ENCODE assay signal across 24 cellular contexts in the genomic region with DNA sequence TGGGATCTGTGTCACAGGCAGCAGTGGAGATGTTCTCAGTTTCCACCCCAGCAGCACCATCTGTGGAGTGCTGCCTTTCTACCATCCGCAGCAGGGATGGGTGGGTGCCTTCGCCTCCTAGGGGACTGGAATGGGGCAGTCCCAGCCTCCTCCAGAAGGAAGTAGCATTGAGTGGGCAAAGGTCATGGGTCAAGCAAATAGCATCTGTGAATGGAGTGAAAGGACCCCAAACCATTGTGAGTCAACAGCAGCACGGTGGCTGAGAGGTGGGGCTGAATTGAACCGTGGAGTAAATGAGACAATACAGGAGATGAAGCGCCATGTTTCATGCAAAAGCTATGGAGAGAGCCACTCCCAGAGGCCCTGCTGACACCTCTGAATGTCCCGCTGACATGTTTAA. TPM values are rescaled to one million over a fixed set of nuclear protein-coding genes. Genes with fewer than 3 reads are reported as not detected.
DNase-seq lines count a peak whose midpoint lies in the region; ATAC-seq and TF ChIP-seq lines count a peak whose summit lies in the region.
"Had no signal": no experiment of that assay in that cellular context is flagged by ENCODE, and none has a peak within 500 bp of the region (broad histone marks: within the 10 kb centered on the region; RNA-seq: fewer than 3 reads in every experiment).

No MANE protein-coding gene starts in this region.

- no peaks in the 10 kb centered on the region for H4K20me1 ChIP-seq in IMR-90 (ENCODE audit: insufficient read depth, low read length)

- peaks cover 68% of the 10 kb centered on the region for H3K4me1 Mint-ChIP-seq in activated CD8-positive, alpha-beta T cell treated with anti-CD3 and anti-CD28 coated beads for 36 hours (ENCODE audit: low read depth)
- peaks cover 50% of the 10 kb centered on the region for H3K4me1 Mint-ChIP-seq in activated CD8-positive, alpha-beta T cell treated with anti-CD3 and anti-CD28 coated beads, Interleukin-2, amount 10 ng/mL, durations not matched to agents 7 days and 5 days (ENCODE audit: low read depth)
- peaks cover 45% of the 10 kb centered on the region for H3K4me1 Mint-ChIP-seq in dendritic cell treated with granulocyte-macrophage colony-stimulating factor and Interleukin-4, amounts not matched to agents 40 ng/mL and 50 ng/mL, for 4 days (ENCODE audit: low read depth)
- H3K4me1 Mint-ChIP-seq: central memory CD8-positive, alpha-beta T cell had no signal

- H3K56ac ChIP-seq in IMR-90 (ENCODE audit: extremely low read depth, insufficient read depth, low read length), result no peak overlapping the region

- H2BK5ac ChIP-seq in IMR-90 (ENCODE audit: low read depth, low read length, poor library complexity, severe bottlenecking), result no peak overlapping the region

- peaks cover 2% of the 10 kb centered on the region for H3K27me3 Mint-ChIP-seq in activated CD8-positive, alpha-beta T cell treated with anti-CD3 and anti-CD28 coated beads for 36 hours
- H3K27me3 Mint-ChIP-seq in activated CD8-positive, alpha-beta T cell treated with anti-CD3 and anti-CD28 coated beads, Interleukin-2, amount 10 ng/mL, durations not matched to agents 7 days and 5 days (ENCODE audit: low read depth), result no peaks in the 10 kb centered on the region
- H3K27me3 Mint-ChIP-seq in dendritic cell treated with granulocyte-macrophage colony-stimulating factor and Interleukin-4, amounts not matched to agents 40 ng/mL and 50 ng/mL, for 4 days, result peaks cover 17% of the 10 kb centered on the region
- H3K27me3 Mint-ChIP-seq: CD4-positive, alpha-beta T cell had no signal

- in situ Hi-C loops in IMR-90 (cut with MboI; ENCODE audit: low sequenced_read_pairs), result no loop called here

- H3K18ac ChIP-seq in IMR-90 (ENCODE audit: low read depth, low read length), result no peak overlapping the region

- POLR2A ChIA-PET in activated CD8-positive, alpha-beta T cell treated with anti-CD3 and anti-CD28 coated beads for 36 hours (lab: Charles Lee), result interaction anchor here (0.7 to 1.7 kb wide), 5 partner anchors 9 to 92 kb away, joined by 3 to 4 read pairs (median 4); a partner anchor contains a TSS
- POLR2A ChIA-PET in activated CD8-positive, alpha-beta T cell treated with anti-CD3 and anti-CD28 coated beads, Interleukin-2, amount 10 ng/mL, durations not matched to agents 7 days and 5 days (lab: Charles Lee), result interaction anchor here (1.0 kb wide), 1 partner anchor 9 kb away, joined by 3 read pairs; no protein-coding TSS in a partner anchor
- POLR2A ChIA-PET in IMR-90 (lab: Charles Lee; ENCODE audit: unreplicated experiment), result no interaction called here

- H3K36me3 ChIP-seq in IMR-90 (ENCODE audit: control insufficient read depth, insufficient read depth, low read length), result no peaks in the 10 kb centered on the region
- H3K36me3 ChIP-seq: gastrocnemius medialis, tibial artery had no signal

- no peak overlapping the region for H2AK5ac ChIP-seq in IMR-90 (ENCODE audit: low read depth, low read length)

- no peak overlapping the region for H4K5ac ChIP-seq in IMR-90 (ENCODE audit: low read depth, low read length)

- CTCF ChIA-PET in activated CD8-positive, alpha-beta T cell treated with anti-CD3 and anti-CD28 coated beads for 36 hours (lab: Charles Lee), result interaction anchor here (1.4 to 20.9 kb wide), 3 partner anchors 12 to 91 kb away, joined by 5 to 437 read pairs (median 40); no protein-coding TSS in a partner anchor
- CTCF ChIA-PET in activated CD8-positive, alpha-beta T cell treated with anti-CD3 and anti-CD28 coated beads, Interleukin-2, amount 10 ng/mL, durations not matched to agents 7 days and 5 days (lab: Charles Lee), result interaction anchor here (0.7 to 2.4 kb wide), 3 partner anchors 9 to 72 kb away, joined by 3 to 12 read pairs (median 4); a partner anchor contains a TSS
- CTCF ChIA-PET in IMR-90 (lab: Yijun Ruan, JAX), result no interaction called here

- no peak overlapping the region for H2BK120ac ChIP-seq in IMR-90 (ENCODE audit: low read depth, low read length)

- H3K4me2 ChIP-seq in IMR-90 (ENCODE audit: low read depth, low read length), result no peak overlapping the region
- H3K4me2 ChIP-seq: hepatocyte had no signal

- peak overlapping the region; percentile 70 for H3K27ac Mint-ChIP-seq in activated CD8-positive, alpha-beta T cell treated with anti-CD3 and anti-CD28 coated beads for 36 hours
- no peak overlapping the region for H3K27ac Mint-ChIP-seq in activated CD8-positive, alpha-beta T cell treated with anti-CD3 and anti-CD28 coated beads, Interleukin-2, amount 10 ng/mL, durations not matched to agents 7 days and 5 days
- peak overlapping the region; percentile 95 for H3K27ac Mint-ChIP-seq in dendritic cell treated with granulocyte-macrophage colony-stimulating factor and Interleukin-4, amounts not matched to agents 40 ng/mL and 50 ng/mL, for 4 days
- H3K27ac Mint-ChIP-seq: CD4-positive, alpha-beta T cell had no signal

- H3K14ac ChIP-seq in IMR-90 (replicated peaks; ENCODE audit: low read depth, low read length), result no peak overlapping the region

- ATAC-seq in activated CD8-positive, alpha-beta T cell treated with anti-CD3 and anti-CD28 coated beads for 36 hours, result no peak
- no peak for ATAC-seq in activated CD8-positive, alpha-beta T cell treated with anti-CD3 and anti-CD28 coated beads, Interleukin-2, amount 10 ng/mL, durations not matched to agents 7 days and 5 days
- ATAC-seq in IMR-90 (ENCODE audit: low read depth) (no peak), left ventricle myocardium superior (no peak)
- ATAC-seq: gastrocnemius medialis, left cardiac atrium, sciatic nerve had no signal

- dilution Hi-C loops in IMR-90 (cut with HindIII; ENCODE audit: low sequenced_read_pairs, unreplicated experiment), result no loop called here

- intact Hi-C loops in activated CD8-positive, alpha-beta T cell treated with anti-CD3 and anti-CD28 coated beads for 36 hours (cut with micrococcal nuclease), result no loop called here
- intact Hi-C loops in IMR-90 (cut with micrococcal nuclease) (no loop called here), posterior vena cava (cut with DNase I) (no loop called here), left ventricle myocardium superior (cut with micrococcal nuclease) (no loop called here)
- intact Hi-C loops in dendritic cell treated with granulocyte-macrophage colony-stimulating factor and Interleukin-4, amounts not matched to agents 40 ng/mL and 50 ng/mL, for 4 days (cut with micrococcal nuclease), result no loop called here

- no peak overlapping the region for H3K4ac ChIP-seq in IMR-90 (ENCODE audit: low read depth, low read length)

- no peaks in the 10 kb centered on the region for H3K4me1 ChIP-seq in IMR-90 (ENCODE audit: control insufficient read depth, insufficient read depth, low read length)
- H3K4me1 ChIP-seq: gastrocnemius medialis, tibial artery had no signal

- H4K8ac ChIP-seq in IMR-90 (ENCODE audit: low read depth in 2 of 2, low read length in 2 of 2), result no peak overlapping the region

- no peak overlapping the region for H2BK20ac ChIP-seq in IMR-90 (ENCODE audit: low read depth, low read length)

- peak overlapping the region; percentile 14 for H2AFZ ChIP-seq in IMR-90 (replicated peaks; ENCODE audit: low read length, poor library complexity)
- H2AFZ ChIP-seq: hepatocyte had no signal

- TF ChIP-seq CTCF in activated CD8-positive, alpha-beta T cell treated with anti-CD3 and anti-CD28 coated beads for 36 hours (IDR thresholded peaks at IDR 0.05), result no peak
- no peak for TF ChIP-seq CTCF in IMR-90 (conservative IDR thresholded peaks at IDR 0.05; ENCODE audit: low read depth, low read length)

- H3K79me1 ChIP-seq in IMR-90 (ENCODE audit: low read depth in 1 of 2, low read length in 2 of 2), result no peaks in the 10 kb centered on the region

- no peak overlapping the region for H3K4me3 Mint-ChIP-seq in activated CD8-positive, alpha-beta T cell treated with anti-CD3 and anti-CD28 coated beads for 36 hours
- H3K4me3 Mint-ChIP-seq in activated CD8-positive, alpha-beta T cell treated with anti-CD3 and anti-CD28 coated beads, Interleukin-2, amount 10 ng/mL, durations not matched to agents 7 days and 5 days, result no peak overlapping the region
- H3K4me3 Mint-ChIP-seq in dendritic cell treated with granulocyte-macrophage colony-stimulating factor and Interleukin-4, amounts not matched to agents 40 ng/mL and 50 ng/mL, for 4 days, result no peak overlapping the region
- H3K4me3 Mint-ChIP-seq: CD4-positive, alpha-beta T cell; central memory CD8-positive, alpha-beta T cell; neural crest cell had no signal

- peaks cover 12% of the 10 kb centered on the region for H3K36me3 Mint-ChIP-seq in activated CD8-positive, alpha-beta T cell treated with anti-CD3 and anti-CD28 coated beads for 36 hours (ENCODE audit: low read depth)
- peaks cover 12% of the 10 kb centered on the region for H3K36me3 Mint-ChIP-seq in activated CD8-positive, alpha-beta T cell treated with anti-CD3 and anti-CD28 coated beads, Interleukin-2, amount 10 ng/mL, durations not matched to agents 7 days and 5 days (ENCODE audit: low read depth)
- peaks cover 3% of the 10 kb centered on the region for H3K36me3 Mint-ChIP-seq in dendritic cell treated with granulocyte-macrophage colony-stimulating factor and Interleukin-4, amounts not matched to agents 40 ng/mL and 50 ng/mL, for 4 days (ENCODE audit: low read depth)

- H2AK9ac ChIP-seq in IMR-90 (replicated peaks; ENCODE audit: low read depth, low read length, poor library complexity), result no peak overlapping the region

- H3K9me3 ChIP-seq in IMR-90 (ENCODE audit: control insufficient read depth, insufficient read depth, low read length), result no peaks in the 10 kb centered on the region
- H3K9me3 ChIP-seq: gastrocnemius medialis, tibial artery had no signal

- no peak for TF ChIP-seq POLR2A in IMR-90 (IDR thresholded peaks at IDR 0.05; ENCODE audit: low read depth, low read length)

- H3K9me3 Mint-ChIP-seq in activated CD8-positive, alpha-beta T cell treated with anti-CD3 and anti-CD28 coated beads for 36 hours, result no peaks in the 10 kb centered on the region
- no peaks in the 10 kb centered on the region for H3K9me3 Mint-ChIP-seq in activated CD8-positive, alpha-beta T cell treated with anti-CD3 and anti-CD28 coated beads, Interleukin-2, amount 10 ng/mL, durations not matched to agents 7 days and 5 days (ENCODE audit: insufficient read depth)
- no peaks in the 10 kb centered on the region for H3K9me3 Mint-ChIP-seq in dendritic cell treated with granulocyte-macrophage colony-stimulating factor and Interleukin-4, amounts not matched to agents 40 ng/mL and 50 ng/mL, for 4 days
- H3K9me3 Mint-ChIP-seq: CD4-positive, alpha-beta T cell; central memory CD8-positive, alpha-beta T cell; neural crest cell had no signal

- no peak overlapping the region for H4K91ac ChIP-seq in IMR-90 (ENCODE audit: insufficient read depth, low read depth, low read length)

- H2BK15ac ChIP-seq in IMR-90 (ENCODE audit: low read depth, low read length), result no peak overlapping the region

- H3K27ac ChIP-seq in IMR-90 (ENCODE audit: insufficient read depth, low read length), result no peak overlapping the region
- H3K27ac ChIP-seq: gastrocnemius medialis, hepatocyte, tibial artery had no signal

- 40% methylated on average over 1 of the region's 6 CpGs; no CpG with 5 or more reads in 1 of the 2 experiments for WGBS in IMR-90 (ENCODE audit: extremely low coverage in 2 of 2, insufficient read length in 1 of 2), 2 experiments

- no peak overlapping the region for H3K9ac ChIP-seq in IMR-90 (ENCODE audit: low read depth, low read length)

- peaks cover 22% of the 10 kb centered on the region for H3K27me3 ChIP-seq in IMR-90 (ENCODE audit: control insufficient read depth, insufficient read depth, low read length)
- H3K27me3 ChIP-seq: hepatocyte had no signal

- no peak overlapping the region for H3K4me3 ChIP-seq in IMR-90 (ENCODE audit: insufficient read depth, low read depth, low read length)
- H3K4me3 ChIP-seq: gastrocnemius medialis, hepatocyte, tibial artery had no signal

- no TSS peak for BruUV-seq in IMR-90 (replicated peaks; lab: Mats Ljungman, UMichigan)

- no peak overlapping the region for H3K23ac ChIP-seq in IMR-90 (ENCODE audit: low read depth, low read length)

- DNase-seq in activated CD8-positive, alpha-beta T cell treated with anti-CD3 and anti-CD28 coated beads for 36 hours, result peak; percentile 12
- no peak for DNase-seq in activated CD8-positive, alpha-beta T cell treated with anti-CD3 and anti-CD28 coated beads, Interleukin-2, amount 10 ng/mL, durations not matched to agents 7 days and 5 days
- DNase-seq in IMR-90, result no peak
- peak; percentile 55 for DNase-seq in posterior vena cava (ENCODE audit: low spot score)
- no peak for DNase-seq in HuH-7.5 (ENCODE audit: low spot score)
- no peak for DNase-seq in stimulated activated CD4-positive, alpha-beta T cell treated with anti-CD3 and anti-CD28 coated beads, Interleukin-15, amount 100 ng/mL, for 24 hours
- DNase-seq in left ventricle myocardium superior, result no peak
- DNase-seq: activated CD4-positive, alpha-beta T cell treated with anti-CD3 and anti-CD28 coated beads, Interleukin-2, amount 50 U/mL, for 4 hours; KBM-7; left cardiac atrium; mammary epithelial cell; NCI-H2029; NCI-H526 treated with DMSO at 0.1 percent for 48 hours had no signal

- TF ChIP-seq RAD21 in IMR-90 (IDR thresholded peaks at IDR 0.05; ENCODE audit: low read length), result no peak

- H3K9me1 ChIP-seq in IMR-90 (ENCODE audit: insufficient read depth, low read length), result no peaks in the 10 kb centered on the region

RNA-seq across cellular contexts. Expression of a gene that starts 9.7 kb away (rescaled TPM):
- 1 to 10 TPM; 5.0 to 5.3 TPM for total RNA-seq in activated CD8-positive, alpha-beta T cell treated with anti-CD3 and anti-CD28 coated beads for 36 hours
- total RNA-seq in activated CD8-positive, alpha-beta T cell treated with anti-CD3 and anti-CD28 coated beads, Interleukin-2, amount 10 ng/mL, durations not matched to agents 7 days and 5 days, result 10 to 100 TPM; 12.3 to 12.5 TPM
- total RNA-seq in IMR-90 (2012; rRNA removed), result not detected in 2 replicates
- polyA plus RNA-seq in IMR-90 (2012; rRNA removed), result 0.03 TPM in 1 of 2 replicates, not detected in the other
- polyA plus RNA-seq in IMR-90 (2012; cell fraction: cytosol; rRNA removed), result not detected in 2 replicates
- 0.02 and 0.05 TPM in 2 replicates for polyA plus RNA-seq in IMR-90 (2012; cell fraction: nucleus; rRNA removed; ENCODE audit: low replicate concordance)
- total RNA-seq in posterior vena cava, result under 1 TPM; 0.14 to 0.19 TPM
- total RNA-seq in left ventricle myocardium superior, result not detected
- total RNA-seq: dermis microvascular lymphatic vessel endothelial cell, gastrocnemius medialis, HT-29, mammary epithelial cell, MCF 10A, neural crest cell had no signal
- polyA plus RNA-seq: hepatocyte, mammary epithelial cell had no signal

RNA-seq across cellular contexts. Expression of a gene that starts 50.6 kb away (rescaled TPM):
- 10 to 100 TPM; 43.2 to 43.4 TPM for total RNA-seq in activated CD8-positive, alpha-beta T cell treated with anti-CD3 and anti-CD28 coated beads for 36 hours
- total RNA-seq in activated CD8-positive, alpha-beta T cell treated with anti-CD3 and anti-CD28 coated beads, Interleukin-2, amount 10 ng/mL, durations not matched to agents 7 days and 5 days, result 10 to 100 TPM; 77.2 to 79.5 TPM
- 35.8 and 46.8 TPM in 2 replicates for total RNA-seq in IMR-90 (2012; rRNA removed)
- 274 and 275 TPM in 2 replicates for polyA plus RNA-seq in IMR-90 (2012; rRNA removed)
- 429 TPM in 2 replicates for polyA plus RNA-seq in IMR-90 (2012; cell fraction: cytosol; rRNA removed)
- 107 and 149 TPM in 2 replicates for polyA plus RNA-seq in IMR-90 (2012; cell fraction: nucleus; rRNA removed; ENCODE audit: low replicate concordance)
- 10 to 100 TPM; 54.7 to 64.9 TPM for total RNA-seq in posterior vena cava
- 28.8 TPM for total RNA-seq in left ventricle myocardium superior

Comparison
In these comparisons a context has a peak if more than half of its experiments do, and no peak if none do; other contexts are left out.
1. DNase-seq: peak in activated CD8-positive, alpha-beta T cell treated with anti-CD3 and anti-CD28 coated beads for 36 hours (single experiment) and posterior vena cava (single experiment); none in activated CD8-positive, alpha-beta T cell treated with anti-CD3 and anti-CD28 coated beads, Interleukin-2, amount 10 ng/mL, durations not matched to agents 7 days and 5 days (single experiment), IMR-90 (single experiment), HuH-7.5 (single experiment), stimulated activated CD4-positive, alpha-beta T cell treated with anti-CD3 and anti-CD28 coated beads, Interleukin-15, amount 100 ng/mL, for 24 hours (single experiment) and left ventricle myocardium superior (single experiment).